ENCODE assay signal across 8 cellular contexts in genomic region chr2:28408764-28409599, GRCh38. TPM values are rescaled to one million over a fixed set of nuclear protein-coding genes. Genes with fewer than 3 reads are reported as not detected.
DNase-seq lines count a peak whose midpoint lies in the region; ATAC-seq, FAIRE-seq and TF ChIP-seq lines count a peak whose summit lies in the region.

No MANE protein-coding gene starts in this region.

- no peaks in the 10 kb centered on the region for H3K79me2 ChIP-seq in H9 (ENCODE audit: insufficient read depth, low read length)
- H3K79me2 ChIP-seq in H1 (ENCODE audit: control insufficient read depth in 1 of 2, insufficient read depth in 2 of 2, low read length in 2 of 2), result no peaks in the 10 kb centered on the region

- H4K91ac ChIP-seq in H9 (ENCODE audit: insufficient read length, low read depth, low read length) (no peak overlapping the region), H1 (replicated peaks; ENCODE audit: insufficient read length, low read length) (no peak overlapping the region)

- TF ChIP-seq RAD21 in H1 (IDR thresholded peaks at IDR 0.05 in 1 of 2, conservative IDR thresholded peaks at IDR 0.05 in 1 of 2; ENCODE audit: low read depth in 2 of 2, low read length in 2 of 2), result no peak

- H3K36me3 Mint-ChIP-seq in H9 (ENCODE audit: insufficient read depth in 1 of 3, low read depth in 3 of 3), result peaks cover 4 to 22% (median 15%) of the 10 kb centered on the region in 3 experiments; a peak in 5 of 7 replicates

- no peak overlapping the region for H2BK20ac ChIP-seq in H9 (ENCODE audit: low read depth, low read length, poor library complexity, severe bottlenecking)
- H2BK20ac ChIP-seq in H1 (ENCODE audit: low read length), result no peak overlapping the region

- TF ChIP-seq POLR2A in H1 (IDR thresholded peaks at IDR 0.05; ENCODE audit: control extremely low read depth in 1 of 2, low read depth in 2 of 2, low read length in 2 of 2), result no peak

- no peak for TF ChIP-seq CTCF in H9 (conservative IDR thresholded peaks at IDR 0.05)
- no peak for TF ChIP-seq CTCF in H1 (IDR thresholded peaks at IDR 0.05; ENCODE audit: control extremely low read depth in 1 of 3, insufficient read depth in 1 of 3, low read depth in 1 of 3, low read length in 3 of 3)

- no peak for TF ChIP-seq EP300 in H1 (IDR thresholded peaks at IDR 0.05; ENCODE audit: borderline replicate concordance in 1 of 2, low read depth in 2 of 2, low read length in 2 of 2)

- no peak overlapping the region for H3K4me3 Mint-ChIP-seq in H9

- no peaks in the 10 kb centered on the region for H3K27me3 Mint-ChIP-seq in H9 (ENCODE audit: low read depth)

- H3K27me3 ChIP-seq in H9 (ENCODE audit: insufficient read depth, low read length) (no peaks in the 10 kb centered on the region), H1 (replicated peaks in 1 of 4; ENCODE audit: control insufficient read depth in 3 of 4, extremely low read depth in 1 of 4, insufficient read depth in 3 of 4, low read length in 3 of 4) (no peaks in the 10 kb centered on the region)

- no peak overlapping the region for H3K4me3 ChIP-seq in H1 (ENCODE audit: extremely low read depth in 1 of 4, insufficient read depth in 2 of 4, low read depth in 3 of 4, low read length in 4 of 4)

- H3K9me3 ChIP-seq in H9 (ENCODE audit: control insufficient read depth, low read depth, low read length) (no peaks in the 10 kb centered on the region), H1 (ENCODE audit: insufficient read depth in 2 of 2, low read depth in 1 of 2, low read length in 1 of 2) (no peaks in the 10 kb centered on the region)

- no peak overlapping the region for H3K4ac ChIP-seq in H9 (ENCODE audit: low read depth, low read length)
- H3K4ac ChIP-seq in H1 (replicated peaks; ENCODE audit: insufficient read length, low read depth, low read length), result no peak overlapping the region

- H2AFZ ChIP-seq in H9 (ENCODE audit: low read length) (no peak overlapping the region), H1 (ENCODE audit: low read length) (no peak overlapping the region)

- no peak overlapping the region for H3K27ac ChIP-seq in H9 (ENCODE audit: insufficient read length, low read depth, low read length)
- H3K27ac ChIP-seq in H1 (ENCODE audit: low read depth, low read length), result no peak overlapping the region; the same call in 1 of the 2 replicates

- H4K20me1 ChIP-seq in H9 (ENCODE audit: control insufficient read depth, insufficient read depth, insufficient read length), result no peaks in the 10 kb centered on the region
- H4K20me1 ChIP-seq in H1 (replicated peaks in 1 of 2; ENCODE audit: control insufficient read depth in 1 of 2, insufficient read depth in 2 of 2, low read length in 2 of 2), result peaks cover 0 to 2% of the 10 kb centered on the region in 2 experiments

- H3K23me2 ChIP-seq in H9 (ENCODE audit: insufficient read length, low read depth, low read length, poor library complexity, severe bottlenecking), result no peaks in the 10 kb centered on the region
- H3K23me2 ChIP-seq in H1 (ENCODE audit: low read depth, low read length), result no peaks in the 10 kb centered on the region

- H3K27ac Mint-ChIP-seq in H9, result peak overlapping the region in 1 of 3 experiments; percentile 79; a peak in 3 of 7 replicates

- H3K9me3 Mint-ChIP-seq in H9, result no peaks in the 10 kb centered on the region

- CTCF ChIA-PET in H1 (lab: Charles Lee; ENCODE audit: partially characterized antibody), result interaction anchor here (0.9 to 2.1 kb wide), 7 partner anchors 8 to 254 kb away, joined by 3 to 7 read pairs (median 4); no protein-coding TSS in a partner anchor

- H3K9ac ChIP-seq in H9 (ENCODE audit: extremely low read depth, insufficient read length, low read length), result no peak overlapping the region
- no peak overlapping the region for H3K9ac ChIP-seq in H1 (replicated peaks in 1 of 4; ENCODE audit: extremely low read depth in 1 of 4, low read depth in 3 of 4, low read length in 3 of 4)

- H2BK15ac ChIP-seq in H9 (ENCODE audit: low read depth, low read length), result no peak overlapping the region
- H2BK15ac ChIP-seq in H1 (ENCODE audit: low read length), result no peak overlapping the region

- FAIRE-seq in H1 (lab: Jason Lieb, UNC), result no peak

- H3K14ac ChIP-seq in H9 (ENCODE audit: insufficient read depth, low read length) (no peak overlapping the region; the same call in 1 of the 2 replicates), H1 (ENCODE audit: insufficient read length) (no peak overlapping the region)

- H3K23ac ChIP-seq in H9 (ENCODE audit: insufficient read length, low read depth, low read length), result no peak overlapping the region
- no peak overlapping the region for H3K23ac ChIP-seq in H1 (ENCODE audit: insufficient read length)

- H3T11ph ChIP-seq in H9 (ENCODE audit: low read length), result no peak overlapping the region

- WGBS in H9 (ENCODE audit: extremely low coverage, insufficient read length, low lambda C conversion rate), result no CpG with 5 or more reads among the region's 26 CpGs
- 87% methylated on average over 25 of the region's 26 CpGs; no CpG with 5 or more reads in 1 of the 2 experiments for WGBS in H1 (ENCODE audit: extremely low coverage in 1 of 2, insufficient coverage in 1 of 2, insufficient read length in 1 of 2, insufficient replicate concordance in 2 of 2, low coverage in 1 of 2, low lambda C conversion rate in 2 of 2, missing lambda C conversion rate in 1 of 2), 2 experiments

- peak overlapping the region; percentile 36 for H3K18ac ChIP-seq in H9 (ENCODE audit: insufficient read length, low read depth, low read length)
- no peak overlapping the region; the same call in 1 of the 2 replicates for H3K18ac ChIP-seq in H1 (ENCODE audit: extremely low read depth, low read length)

- no peaks in the 10 kb centered on the region for H3K79me1 ChIP-seq in H9 (ENCODE audit: insufficient read depth, low read depth, low read length, poor library complexity, severe bottlenecking)
- no peaks in the 10 kb centered on the region for H3K79me1 ChIP-seq in H1 (ENCODE audit: low read depth, low read length)

- H4K5ac ChIP-seq in H9 (ENCODE audit: insufficient read length, low read depth, low read length), result no peak overlapping the region
- no peak overlapping the region for H4K5ac ChIP-seq in H1 (ENCODE audit: insufficient read length, low read depth, low read length)

- peaks cover under 1% of the 10 kb centered on the region; the same call in 1 of the 2 replicates for H3K4me1 ChIP-seq in H9 (ENCODE audit: insufficient read depth, low read length)
- H3K4me1 ChIP-seq in H1 (replicated peaks in 1 of 4; ENCODE audit: control insufficient read depth in 3 of 4, insufficient read depth in 4 of 4, low read length in 3 of 4), result peaks cover 0 to 12% (median 5%) of the 10 kb centered on the region in 4 experiments; a peak in 6 of 7 replicates

- H3K4me1 Mint-ChIP-seq in H9, result peaks cover 10 to 15% of the 10 kb centered on the region in 2 experiments

- H3K56ac ChIP-seq in H9 (ENCODE audit: insufficient read length, low read depth, low read length), result no peak overlapping the region
- no peak overlapping the region for H3K56ac ChIP-seq in H1 (replicated peaks; ENCODE audit: insufficient read length, low read depth, low read length)

- H2BK12ac ChIP-seq in H9 (ENCODE audit: insufficient read length, low read depth, low read length) (no peak overlapping the region), H1 (ENCODE audit: low read depth, low read length) (no peak overlapping the region)

- H2BK5ac ChIP-seq in H9 (ENCODE audit: insufficient read length, low read length), result no peak overlapping the region
- 0 out of 2 replicates have a peak overlapping the region, but pooled peaks have one; percentile 8 for H2BK5ac ChIP-seq in H1 (ENCODE audit: low read depth, low read length)

- no peak for DNase-seq in H9
- DNase-seq in activated CD4-positive, alpha-beta T cell treated with anti-CD3 and anti-CD28 coated beads, Interleukin-2, amount 50 U/mL, for 4 hours, result peak; percentile 54 to 60
- DNase-seq in H1 (ENCODE audit: low read depth in 1 of 2, low spot score in 2 of 2), result no peak
- peak; percentile 43 for DNase-seq in stimulated activated CD4-positive, alpha-beta T cell treated with anti-CD3 and anti-CD28 coated beads, Interleukin-12 subunit alpha, Interleukin-12 subunit beta, amount 100 ng/mL, for 4 hours
- DNase-seq in foreskin melanocyte, result no peak
- DNase-seq in NCI-H446 (lab: John Stamatoyannopoulos, UW), result no peak

- H3K36me3 ChIP-seq in H1 (ENCODE audit: control insufficient read depth in 2 of 4, insufficient read depth in 4 of 4, low read length in 3 of 4), result peaks cover 0 to 6% (median 0%) of the 10 kb centered on the region in 4 experiments; a peak in 3 of 8 replicates

- H2BK120ac ChIP-seq in H9 (ENCODE audit: low read depth, low read length, poor library complexity, severe bottlenecking) (no peak overlapping the region), H1 (replicated peaks; ENCODE audit: low read depth, low read length) (no peak overlapping the region)

- POLR2A ChIA-PET in H1 (lab: Charles Lee; ENCODE audit: partially characterized antibody), result no interaction called here

- ATAC-seq in GM18498 (IDR thresholded peaks at IDR 0.05; ENCODE audit: unreplicated experiment), result no peak
- no peak for ATAC-seq in GM19351 (IDR thresholded peaks at IDR 0.05; ENCODE audit: unreplicated experiment)

- H4K8ac ChIP-seq in H9 (replicated peaks; ENCODE audit: insufficient read length, low read depth, low read length) (no peak overlapping the region), H1 (ENCODE audit: extremely low read depth, insufficient read depth, low read length) (no peak overlapping the region)

- H2AK5ac ChIP-seq in H9 (ENCODE audit: insufficient read length, low read length), result no peak overlapping the region
- no peak overlapping the region for H2AK5ac ChIP-seq in H1 (ENCODE audit: low read depth, low read length)

- no peak overlapping the region for H3K4me2 ChIP-seq in H9 (ENCODE audit: insufficient read depth, insufficient read length, low read length)
- no peak overlapping the region; a peak in 1 of 4 replicates for H3K4me2 ChIP-seq in H1 (ENCODE audit: insufficient read depth in 1 of 2, low read depth in 2 of 2, low read length in 2 of 2)

TF ChIP-seq in H1, 55 proteins besides CTCF, POLR2A, EP300 and RAD21 (continues in another document):
- TF ChIP-seq TEAD4 (IDR thresholded peaks at IDR 0.05; ENCODE audit: low read depth, low read length), result no peak
- no peak for TF ChIP-seq MAX (IDR thresholded peaks at IDR 0.05)
- no peak for TF ChIP-seq TAF7 (optimal IDR thresholded peaks at IDR 0.05; ENCODE audit: borderline replicate concordance, low read depth, low read length)

RNA-seq across cellular contexts. Expression of gene FOSL2, which starts 16.3 kb away (rescaled TPM):
- 7.3 and 7.4 TPM in 2 replicates for total RNA-seq in H9 (2021)
- total RNA-seq in H1 (2021; fragmentation: NEBNext Ultra II Directional; extraction: Animal tissue kit (Norgen Biotek cat#: 25700)), result 4.5 and 5.5 TPM in 2 replicates
- polyA plus RNA-seq in H1 (2011; rRNA removed), result 1.5 TPM in 2 replicates
- 1.5 TPM for polyA plus RNA-seq in H1 (2011; cell fraction: cytosol; rRNA removed)
- 2.2 TPM for polyA plus RNA-seq in H1 (2011; cell fraction: nucleus; rRNA removed)
- 2.6 to 2.8 TPM (median 2.6 TPM) in 4 replicates for polyA plus RNA-seq in H1 (2012, experiment 1 of 2)
- 1.9 TPM for polyA plus RNA-seq in H1 (2012, experiment 2 of 2)
- polyA plus RNA-seq in H1 (2013, experiment 1 of 2), result 0.89 TPM
- 0.90 TPM for polyA plus RNA-seq in H1 (2013, experiment 2 of 2)
- 2.7 and 3.0 TPM in 2 replicates for polyA minus RNA-seq in H1 (2011; rRNA and poly(A)+ RNA removed)
- polyA minus RNA-seq in H1 (2011; cell fraction: cytosol; rRNA and poly(A)+ RNA removed), result 2.6 TPM
- polyA minus RNA-seq in H1 (2011; cell fraction: nucleus; rRNA and poly(A)+ RNA removed), result 4.0 TPM

Comparison
In these comparisons a context has a peak if more than half of its experiments do, and no peak if none do; other contexts are left out.
1. DNase-seq: peak in activated CD4-positive, alpha-beta T cell treated with anti-CD3 and anti-CD28 coated beads, Interleukin-2, amount 50 U/mL, for 4 hours (2 of 2) and stimulated activated CD4-positive, alpha-beta T cell treated with anti-CD3 and anti-CD28 coated beads, Interleukin-12 subunit alpha, Interleukin-12 subunit beta, amount 100 ng/mL, for 4 hours (single experiment); none in H9 (single experiment), H1 (0 of 2), foreskin melanocyte (single experiment) and NCI-H446 (0 of 2).